ENCODE assay signal across 1 cellular context in the genomic region with DNA sequence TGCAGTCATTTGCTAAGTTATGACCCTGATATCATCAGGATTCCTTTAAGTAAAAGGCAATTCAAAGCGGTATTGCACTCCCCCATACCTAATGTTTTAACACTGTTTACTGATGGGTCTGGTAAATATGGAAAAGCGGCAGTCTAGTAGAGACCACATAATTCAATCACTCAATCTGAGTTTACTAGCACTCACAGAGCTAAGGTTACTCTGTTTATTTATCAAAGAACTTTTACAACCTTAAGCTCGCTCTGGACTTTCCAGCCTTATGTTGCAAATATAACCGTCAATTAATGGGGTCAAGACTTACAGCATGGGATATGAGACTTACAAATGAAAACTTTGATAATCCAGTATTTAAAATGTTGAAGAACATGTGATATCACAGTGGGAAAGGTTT.
TF ChIP-seq lines count a peak whose summit lies in the region.

No MANE protein-coding gene starts in this region.

TF ChIP-seq in GM23338, 12 proteins besides CTCF, POLR2A, EP300 and RAD21 (continued from another document):
- TF ChIP-seq, protein P1, sequence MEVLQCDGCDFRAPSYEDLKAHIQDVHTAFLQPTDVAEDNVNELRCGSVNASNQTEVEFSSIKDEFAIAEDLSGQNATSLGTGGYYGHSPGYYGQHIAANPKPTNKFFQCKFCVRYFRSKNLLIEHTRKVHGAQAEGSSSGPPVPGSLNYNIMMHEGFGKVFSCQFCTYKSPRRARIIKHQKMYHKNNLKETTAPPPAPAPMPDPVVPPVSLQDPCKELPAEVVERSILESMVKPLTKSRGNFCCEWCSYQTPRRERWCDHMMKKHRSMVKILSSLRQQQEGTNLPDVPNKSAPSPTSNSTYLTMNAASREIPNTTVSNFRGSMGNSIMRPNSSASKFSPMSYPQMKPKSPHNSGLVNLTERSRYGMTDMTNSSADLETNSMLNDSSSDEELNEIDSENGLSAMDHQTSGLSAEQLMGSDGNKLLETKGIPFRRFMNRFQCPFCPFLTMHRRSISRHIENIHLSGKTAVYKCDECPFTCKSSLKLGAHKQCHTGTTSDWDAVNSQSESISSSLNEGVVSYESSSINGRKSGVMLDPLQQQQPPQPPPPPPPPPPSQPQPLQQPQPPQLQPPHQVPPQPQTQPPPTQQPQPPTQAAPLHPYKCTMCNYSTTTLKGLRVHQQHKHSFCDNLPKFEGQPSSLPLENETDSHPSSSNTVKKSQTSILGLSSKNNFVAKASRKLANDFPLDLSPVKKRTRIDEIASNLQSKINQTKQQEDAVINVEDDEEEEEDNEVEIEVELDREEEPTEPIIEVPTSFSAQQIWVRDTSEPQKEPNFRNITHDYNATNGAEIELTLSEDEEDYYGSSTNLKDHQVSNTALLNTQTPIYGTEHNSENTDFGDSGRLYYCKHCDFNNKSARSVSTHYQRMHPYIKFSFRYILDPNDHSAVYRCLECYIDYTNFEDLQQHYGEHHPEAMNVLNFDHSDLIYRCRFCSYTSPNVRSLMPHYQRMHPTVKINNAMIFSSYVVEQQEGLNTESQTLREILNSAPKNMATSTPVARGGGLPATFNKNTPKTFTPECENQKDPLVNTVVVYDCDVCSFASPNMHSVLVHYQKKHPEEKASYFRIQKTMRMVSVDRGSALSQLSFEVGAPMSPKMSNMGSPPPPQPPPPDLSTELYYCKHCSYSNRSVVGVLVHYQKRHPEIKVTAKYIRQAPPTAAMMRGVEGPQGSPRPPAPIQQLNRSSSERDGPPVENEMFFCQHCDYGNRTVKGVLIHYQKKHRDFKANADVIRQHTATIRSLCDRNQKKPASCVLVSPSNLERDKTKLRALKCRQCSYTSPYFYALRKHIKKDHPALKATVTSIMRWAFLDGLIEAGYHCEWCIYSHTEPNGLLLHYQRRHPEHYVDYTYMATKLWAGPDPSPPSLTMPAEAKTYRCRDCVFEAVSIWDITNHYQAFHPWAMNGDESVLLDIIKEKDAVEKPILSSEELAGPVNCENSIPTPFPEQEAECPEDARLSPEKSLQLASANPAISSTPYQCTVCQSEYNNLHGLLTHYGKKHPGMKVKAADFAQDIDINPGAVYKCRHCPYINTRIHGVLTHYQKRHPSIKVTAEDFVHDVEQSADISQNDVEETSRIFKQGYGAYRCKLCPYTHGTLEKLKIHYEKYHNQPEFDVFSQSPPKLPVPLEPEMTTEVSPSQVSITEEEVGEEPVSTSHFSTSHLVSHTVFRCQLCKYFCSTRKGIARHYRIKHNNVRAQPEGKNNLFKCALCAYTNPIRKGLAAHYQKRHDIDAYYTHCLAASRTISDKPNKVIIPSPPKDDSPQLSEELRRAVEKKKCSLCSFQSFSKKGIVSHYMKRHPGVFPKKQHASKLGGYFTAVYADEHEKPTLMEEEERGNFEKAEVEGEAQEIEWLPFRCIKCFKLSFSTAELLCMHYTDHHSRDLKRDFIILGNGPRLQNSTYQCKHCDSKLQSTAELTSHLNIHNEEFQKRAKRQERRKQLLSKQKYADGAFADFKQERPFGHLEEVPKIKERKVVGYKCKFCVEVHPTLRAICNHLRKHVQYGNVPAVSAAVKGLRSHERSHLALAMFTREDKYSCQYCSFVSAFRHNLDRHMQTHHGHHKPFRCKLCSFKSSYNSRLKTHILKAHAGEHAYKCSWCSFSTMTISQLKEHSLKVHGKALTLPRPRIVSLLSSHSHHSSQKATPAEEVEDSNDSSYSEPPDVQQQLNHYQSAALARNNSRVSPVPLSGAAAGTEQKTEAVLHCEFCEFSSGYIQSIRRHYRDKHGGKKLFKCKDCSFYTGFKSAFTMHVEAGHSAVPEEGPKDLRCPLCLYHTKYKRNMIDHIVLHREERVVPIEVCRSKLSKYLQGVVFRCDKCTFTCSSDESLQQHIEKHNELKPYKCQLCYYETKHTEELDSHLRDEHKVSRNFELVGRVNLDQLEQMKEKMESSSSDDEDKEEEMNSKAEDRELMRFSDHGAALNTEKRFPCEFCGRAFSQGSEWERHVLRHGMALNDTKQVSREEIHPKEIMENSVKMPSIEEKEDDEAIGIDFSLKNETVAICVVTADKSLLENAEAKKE (CRISPR knock-in tag; IDR thresholded peaks at IDR 0.05) = no peak
- no peak for TF ChIP-seq CREB1 (CRISPR knock-in tag; IDR thresholded peaks at IDR 0.05; ENCODE audit: low read depth)
- TF ChIP-seq, protein P2, sequence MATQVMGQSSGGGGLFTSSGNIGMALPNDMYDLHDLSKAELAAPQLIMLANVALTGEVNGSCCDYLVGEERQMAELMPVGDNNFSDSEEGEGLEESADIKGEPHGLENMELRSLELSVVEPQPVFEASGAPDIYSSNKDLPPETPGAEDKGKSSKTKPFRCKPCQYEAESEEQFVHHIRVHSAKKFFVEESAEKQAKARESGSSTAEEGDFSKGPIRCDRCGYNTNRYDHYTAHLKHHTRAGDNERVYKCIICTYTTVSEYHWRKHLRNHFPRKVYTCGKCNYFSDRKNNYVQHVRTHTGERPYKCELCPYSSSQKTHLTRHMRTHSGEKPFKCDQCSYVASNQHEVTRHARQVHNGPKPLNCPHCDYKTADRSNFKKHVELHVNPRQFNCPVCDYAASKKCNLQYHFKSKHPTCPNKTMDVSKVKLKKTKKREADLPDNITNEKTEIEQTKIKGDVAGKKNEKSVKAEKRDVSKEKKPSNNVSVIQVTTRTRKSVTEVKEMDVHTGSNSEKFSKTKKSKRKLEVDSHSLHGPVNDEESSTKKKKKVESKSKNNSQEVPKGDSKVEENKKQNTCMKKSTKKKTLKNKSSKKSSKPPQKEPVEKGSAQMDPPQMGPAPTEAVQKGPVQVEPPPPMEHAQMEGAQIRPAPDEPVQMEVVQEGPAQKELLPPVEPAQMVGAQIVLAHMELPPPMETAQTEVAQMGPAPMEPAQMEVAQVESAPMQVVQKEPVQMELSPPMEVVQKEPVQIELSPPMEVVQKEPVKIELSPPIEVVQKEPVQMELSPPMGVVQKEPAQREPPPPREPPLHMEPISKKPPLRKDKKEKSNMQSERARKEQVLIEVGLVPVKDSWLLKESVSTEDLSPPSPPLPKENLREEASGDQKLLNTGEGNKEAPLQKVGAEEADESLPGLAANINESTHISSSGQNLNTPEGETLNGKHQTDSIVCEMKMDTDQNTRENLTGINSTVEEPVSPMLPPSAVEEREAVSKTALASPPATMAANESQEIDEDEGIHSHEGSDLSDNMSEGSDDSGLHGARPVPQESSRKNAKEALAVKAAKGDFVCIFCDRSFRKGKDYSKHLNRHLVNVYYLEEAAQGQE (IDR thresholded peaks at IDR 0.05; ENCODE audit: unreplicated experiment) = no peak
- no peak for TF ChIP-seq ZNF331 (CRISPR knock-in tag; IDR thresholded peaks at IDR 0.05; ENCODE audit: low read depth)
- no peak for TF ChIP-seq ZNF114 (CRISPR knock-in tag; IDR thresholded peaks at IDR 0.05)
- TF ChIP-seq EZH2 (IDR thresholded peaks at IDR 0.05; ENCODE audit: low read depth, unreplicated experiment) = no peak
TF ChIP-seq in GM23338: peak in this region for 0.
